24 cellular contexts compared by ENCODE assay signal in genomic region chr12:49811136-49811535, GRCh38. TPM values are rescaled to one million over a fixed set of nuclear protein-coding genes. Genes with fewer than 3 reads are reported as not detected.
DNase-seq lines count a peak whose midpoint lies in the region; ATAC-seq and TF ChIP-seq lines count a peak whose summit lies in the region.
"Had no signal": no experiment of that assay in that cellular context is flagged by ENCODE, and none has a peak within 500 bp of the region (broad histone marks: within the 10 kb centered on the region; RNA-seq: fewer than 3 reads in every experiment).

No MANE protein-coding gene starts in this region.

- H3K36me3 Mint-ChIP-seq in natural killer cell treated with Interleukin-12 subunit alpha and Interleukin-12 subunit beta and Interleukin-15 and Interleukin-18, amount 100 ng/mL, for 72 hours, result no peaks in the 10 kb centered on the region
- H3K36me3 Mint-ChIP-seq in natural killer cell, result no peaks in the 10 kb centered on the region
- H3K36me3 Mint-ChIP-seq in brain, result peaks cover 39% of the 10 kb centered on the region

- no peak for TF ChIP-seq CTCF in natural killer cell (IDR thresholded peaks at IDR 0.05)
- no peak for TF ChIP-seq CTCF in brain (conservative IDR thresholded peaks at IDR 0.05)
- TF ChIP-seq CTCF in GM10248 (IDR thresholded peaks at IDR 0.05; ENCODE audit: control extremely low read depth, extremely low read depth, low read depth, missing control alignments), result no peak

- H3K9me3 Mint-ChIP-seq in natural killer cell treated with Interleukin-12 subunit alpha and Interleukin-12 subunit beta and Interleukin-15 and Interleukin-18, amount 100 ng/mL, for 72 hours, result no peaks in the 10 kb centered on the region
- no peaks in the 10 kb centered on the region for H3K9me3 Mint-ChIP-seq in natural killer cell
- no peaks in the 10 kb centered on the region for H3K9me3 Mint-ChIP-seq in brain
- H3K9me3 Mint-ChIP-seq in stimulated activated naive CD8-positive, alpha-beta T cell treated with anti-CD3 and anti-CD28 coated beads, Interleukin-15, amount 100 ng/mL, for 72 hours, result no peaks in the 10 kb centered on the region
- H3K9me3 Mint-ChIP-seq: CD14-positive monocyte; effector memory CD8-positive, alpha-beta T cell; T-helper 1 cell treated with Interleukin-12 subunit alpha and Interleukin-12 subunit beta and Interleukin-4 antibody, amounts not matched to agents 30 μg/mL and 1 μg/mL, for 36 hours had no signal

- peaks cover 51% of the 10 kb centered on the region for H3K36me3 ChIP-seq in mesodermal cell (ENCODE audit: control insufficient read depth, insufficient read depth, low read length)
- H3K36me3 ChIP-seq: vagina had no signal

- no peaks in the 10 kb centered on the region for H3K9me3 ChIP-seq in mesodermal cell (ENCODE audit: control insufficient read depth, low read length)
- H3K9me3 ChIP-seq: A549, lower lobe of right lung, spleen, suprapubic skin, vagina had no signal

- H3K4me1 Mint-ChIP-seq in natural killer cell treated with Interleukin-12 subunit alpha and Interleukin-12 subunit beta and Interleukin-15 and Interleukin-18, amount 100 ng/mL, for 72 hours (ENCODE audit: low read depth in 2 of 2), result peaks cover 0 to 5% of the 10 kb centered on the region in 2 donors
- peaks cover 8 to 13% of the 10 kb centered on the region in 2 donors for H3K4me1 Mint-ChIP-seq in natural killer cell
- peaks cover 60% of the 10 kb centered on the region for H3K4me1 Mint-ChIP-seq in brain
- H3K4me1 Mint-ChIP-seq in stimulated activated naive CD8-positive, alpha-beta T cell treated with anti-CD3 and anti-CD28 coated beads, Interleukin-15, amount 100 ng/mL, for 72 hours, result peaks cover 30% of the 10 kb centered on the region

- no peak overlapping the region for H3K4me3 Mint-ChIP-seq in natural killer cell treated with Interleukin-12 subunit alpha and Interleukin-12 subunit beta and Interleukin-15 and Interleukin-18, amount 100 ng/mL, for 72 hours
- H3K4me3 Mint-ChIP-seq in natural killer cell (no peak overlapping the region), brain (no peak overlapping the region)
- H3K4me3 Mint-ChIP-seq in stimulated activated naive CD8-positive, alpha-beta T cell treated with anti-CD3 and anti-CD28 coated beads, Interleukin-15, amount 100 ng/mL, for 72 hours, result no peak overlapping the region
- H3K4me3 Mint-ChIP-seq: CD14-positive monocyte; effector memory CD8-positive, alpha-beta T cell; T-helper 1 cell treated with Interleukin-12 subunit alpha and Interleukin-12 subunit beta and Interleukin-4 antibody, amounts not matched to agents 30 μg/mL and 1 μg/mL, for 36 hours had no signal

- no peak overlapping the region for H3K27ac Mint-ChIP-seq in natural killer cell treated with Interleukin-12 subunit alpha and Interleukin-12 subunit beta and Interleukin-15 and Interleukin-18, amount 100 ng/mL, for 72 hours
- H3K27ac Mint-ChIP-seq in natural killer cell (no peak overlapping the region), brain (peak overlapping the region in 4 of 5 experiments; percentile 7 to 97 (median 62))
- H3K27ac Mint-ChIP-seq in stimulated activated naive CD8-positive, alpha-beta T cell treated with anti-CD3 and anti-CD28 coated beads, Interleukin-15, amount 100 ng/mL, for 72 hours, result peak overlapping the region in 1 of 2 donors; percentile 68
- H3K27ac Mint-ChIP-seq: CD14-positive monocyte; effector memory CD8-positive, alpha-beta T cell; T-helper 1 cell treated with Interleukin-12 subunit alpha and Interleukin-12 subunit beta and Interleukin-4 antibody, amounts not matched to agents 30 μg/mL and 1 μg/mL, for 36 hours had no signal

- intact Hi-C loops in natural killer cell (cut with micrococcal nuclease), result no loop called here

- no peak for ATAC-seq in natural killer cell treated with Interleukin-12 subunit alpha and Interleukin-12 subunit beta and Interleukin-15 and Interleukin-18, amount 100 ng/mL, for 72 hours
- no peak for ATAC-seq in natural killer cell
- no peak for ATAC-seq in stimulated activated naive CD8-positive, alpha-beta T cell treated with anti-CD3 and anti-CD28 coated beads, Interleukin-15, amount 100 ng/mL, for 72 hours
- ATAC-seq: effector memory CD8-positive, alpha-beta T cell; lower lobe of right lung had no signal

- WGBS in mesodermal cell (ENCODE audit: insufficient coverage in 2 of 2), 2 experiments, result 69 to 83% methylated on average over 5 of the region's 5 CpGs

- peak; percentile 13 for DNase-seq in natural killer cell treated with Interleukin-12 subunit alpha and Interleukin-12 subunit beta and Interleukin-15 and Interleukin-18, amount 100 ng/mL, for 72 hours (ENCODE audit: low spot score)
- no peak for DNase-seq in natural killer cell
- DNase-seq in dermis blood vessel endothelial cell, result no peak
- DNase-seq in epidermal melanocyte (ENCODE audit: insufficient read length, low spot score), result no peak
- DNase-seq in GM10248 (ENCODE audit: extremely low spot score), result no peak
- DNase-seq in stimulated activated naive CD8-positive, alpha-beta T cell treated with anti-CD3 and anti-CD28 coated beads, Interleukin-15, amount 100 ng/mL, for 72 hours, result no peak
- DNase-seq: activated CD4-positive, alpha-beta T cell treated with anti-CD3 and anti-CD28 coated beads, Interleukin-2, amount 50 U/mL, for 48 hours; activated naive CD4-positive, alpha-beta T cell treated with Interleukin-2 at 50 U/mL for 16 hours; activated T-cell treated with anti-CD3 and anti-CD28 coated beads, Interleukin-2, amount 50 U/mL, for 1 hour; DMS 273 treated with DMSO at 0.1 percent for 48 hours; effector memory CD8-positive, alpha-beta T cell; lower lobe of right lung; NCI-H2107; NCI-H526; Right ventricle myocardium superior; spleen; stimulated activated CD8-positive, alpha-beta memory T cell treated with anti-CD3 and anti-CD28 coated beads, Interleukin-4, amount 100 ng/mL, for 48 hours had no signal

- CTCF ChIA-PET in GM10248 (lab: Yijun Ruan, JAX), result interaction anchor here (1.1 to 2.5 kb wide), 12 partner anchors 9 to 300 kb away, joined by 3 to 9 read pairs (median 6); partner anchors contain the start of genes COX14, NCKAP5L and TMBIM6

- H3K27me3 Mint-ChIP-seq in natural killer cell treated with Interleukin-12 subunit alpha and Interleukin-12 subunit beta and Interleukin-15 and Interleukin-18, amount 100 ng/mL, for 72 hours, result no peaks in the 10 kb centered on the region
- H3K27me3 Mint-ChIP-seq in natural killer cell (ENCODE audit: low read depth in 2 of 2) (no peaks in the 10 kb centered on the region), brain (no peaks in the 10 kb centered on the region)
- no peaks in the 10 kb centered on the region for H3K27me3 Mint-ChIP-seq in stimulated activated naive CD8-positive, alpha-beta T cell treated with anti-CD3 and anti-CD28 coated beads, Interleukin-15, amount 100 ng/mL, for 72 hours
- H3K27me3 Mint-ChIP-seq: effector memory CD8-positive, alpha-beta T cell had no signal

- peaks cover 42% of the 10 kb centered on the region for H3K4me1 ChIP-seq in mesodermal cell (ENCODE audit: control insufficient read depth, insufficient read depth, low read length, poor library complexity, severe bottlenecking)
- H3K4me1 ChIP-seq: A549 had no signal

- H3K4me3 ChIP-seq in mesodermal cell (ENCODE audit: extremely low read depth, insufficient read depth, low read length, poor library complexity, severe bottlenecking), result no peak overlapping the region
- H3K4me3 ChIP-seq: A549, lower lobe of right lung, spleen, suprapubic skin, vagina had no signal

- peak overlapping the region; percentile 39 for H3K27ac ChIP-seq in mesodermal cell (ENCODE audit: low read depth, low read length, severe bottlenecking)
- H3K27ac ChIP-seq: A549, spleen, suprapubic skin, vagina had no signal

- POLR2A ChIA-PET in GM10248 (lab: Yijun Ruan, JAX), result interaction anchor here (0.6 to 1.4 kb wide), 2 partner anchors 17 to 43 kb away, joined by 3 to 8 read pairs; partner anchors contain the start of gene NCKAP5L

RNA-seq across cellular contexts. Expression of gene NCKAP5L, which starts 17.1 kb away (rescaled TPM):
- total RNA-seq in natural killer cell treated with Interleukin-12 subunit alpha and Interleukin-12 subunit beta and Interleukin-15 and Interleukin-18, amount 100 ng/mL, for 72 hours, result 1 to 10 TPM; 1.9 to 4.4 TPM
- total RNA-seq in natural killer cell (10 to 100 TPM; 16.7 to 19.3 (median 16.8) TPM), dermis blood vessel endothelial cell (12.8 and 14.0 TPM in 2 replicates)
- polyA plus RNA-seq in brain (ENCODE audit: insufficient read depth, low read depth, low replicate concordance), result 15.3 TPM
- 32.2 TPM for polyA plus RNA-seq in mesodermal cell (2013, experiment 1 of 2)
- 26.3 TPM for polyA plus RNA-seq in mesodermal cell (2013, experiment 2 of 2)

RNA-seq across cellular contexts. Expression of gene BCDIN3D, which starts 31.8 kb away (rescaled TPM):
- total RNA-seq in natural killer cell treated with Interleukin-12 subunit alpha and Interleukin-12 subunit beta and Interleukin-15 and Interleukin-18, amount 100 ng/mL, for 72 hours, result 1 to 10 TPM; 5.9 to 6.8 TPM
- 1 to 10 TPM; 4.0 to 6.0 (median 4.4) TPM for total RNA-seq in natural killer cell
- polyA plus RNA-seq in brain (ENCODE audit: insufficient read depth, low read depth, low replicate concordance), result 3.6 TPM
- 3.7 TPM for polyA plus RNA-seq in mesodermal cell (2013, experiment 1 of 2)
- polyA plus RNA-seq in mesodermal cell (2013, experiment 2 of 2), result 2.8 TPM
- total RNA-seq in dermis blood vessel endothelial cell, result 2.8 and 4.3 TPM in 2 replicates

Comparison
In these comparisons a context has a peak if more than half of its experiments do, and no peak if none do; other contexts are left out.
1. H3K27ac Mint-ChIP-seq: peak in brain (4 of 5); none in natural killer cell treated with Interleukin-12 subunit alpha and Interleukin-12 subunit beta and Interleukin-15 and Interleukin-18, amount 100 ng/mL, for 72 hours (0 of 2) and natural killer cell (0 of 2).